ENCODE assay signal across 3 cellular contexts in the genomic region with DNA sequence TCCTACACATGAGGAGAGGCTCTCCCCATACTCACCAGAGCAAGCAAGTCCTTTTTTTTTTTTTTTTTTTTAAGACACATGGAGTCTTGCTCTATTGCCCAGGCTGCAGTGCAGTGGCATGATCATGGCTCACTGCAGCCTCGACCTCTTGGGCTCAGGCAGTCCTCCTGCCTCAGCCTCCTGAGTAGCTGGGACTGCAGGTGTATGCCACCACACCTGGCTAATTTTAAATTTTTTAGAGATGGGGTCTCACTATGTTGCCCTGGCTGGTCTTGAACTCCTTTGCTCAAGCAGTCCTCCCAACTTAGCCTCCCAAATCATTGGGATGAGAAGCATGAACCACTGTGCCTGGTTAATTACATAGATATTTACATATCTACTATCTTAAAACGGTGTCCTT. TPM values are rescaled to one million over a fixed set of nuclear protein-coding genes. Genes with fewer than 3 reads are reported as not detected.
"Had no signal": no experiment of that assay in that cellular context is flagged by ENCODE, and none has a peak within 500 bp of the region (broad histone marks: within the 10 kb centered on the region; RNA-seq: fewer than 3 reads in every experiment).

No MANE protein-coding gene starts in this region.

RNA-seq across cellular contexts. Expression of gene GPR19, which starts 42.2 kb away (rescaled TPM):
- total RNA-seq: activated B cell treated with CpG ODN at 0.5 μM for 24 hours, body of pancreas, fibroblast of lung had no signal
